8 cellular contexts compared by ENCODE assay signal in the genomic region with DNA sequence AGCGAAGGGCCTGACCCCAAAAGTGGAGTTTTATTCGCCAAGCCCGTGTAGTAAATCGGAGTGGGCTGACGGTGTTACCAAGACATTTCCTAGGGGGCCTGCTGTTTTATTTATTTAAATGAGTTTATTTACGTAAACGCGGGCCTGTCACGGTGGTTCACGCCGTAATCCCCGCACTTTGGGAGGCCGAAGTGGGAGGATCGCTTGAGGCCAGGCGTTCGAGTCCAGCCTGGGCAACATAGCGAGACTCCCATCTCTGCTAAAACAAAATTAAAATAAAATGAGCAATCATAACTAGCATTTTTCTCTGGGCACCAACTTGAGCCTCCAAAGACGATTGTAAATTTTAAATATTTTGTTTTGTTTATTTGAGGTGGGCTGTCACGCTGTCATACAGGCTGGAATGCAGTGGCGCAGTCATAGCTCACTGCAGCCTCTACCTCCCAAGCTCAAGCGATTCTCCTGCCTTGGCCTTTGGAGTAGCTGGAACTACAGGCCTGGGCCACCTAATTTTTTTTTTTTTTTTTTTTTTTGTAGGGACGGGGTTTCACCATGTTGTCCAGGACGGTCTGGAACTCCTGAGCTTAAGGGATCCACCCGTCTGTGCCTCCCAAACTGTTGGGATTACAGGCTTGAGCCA. TPM values are rescaled to one million over a fixed set of nuclear protein-coding genes. Genes with fewer than 3 reads are reported as not detected.
DNase-seq lines count a peak whose midpoint lies in the region; ATAC-seq and TF ChIP-seq lines count a peak whose summit lies in the region.

No MANE protein-coding gene starts in this region.

- H3K27ac Mint-ChIP-seq in stimulated activated naive CD8-positive, alpha-beta T cell treated with anti-CD3 and anti-CD28 coated beads, Interleukin-15, Interleukin-2, amounts not matched to agents 100 ng/mL and 50 ng/mL, for 24 hours: peak overlapping the region; percentile 97
- H3K27ac Mint-ChIP-seq in MCF 10A (ENCODE audit: low read depth, unreplicated experiment): peak overlapping the region; percentile 86

- H3K9me3 ChIP-seq in aorta (ENCODE audit: control insufficient read depth, low read length): no peaks in the 10 kb centered on the region

- peak overlapping the region; percentile 56 for H3K23ac ChIP-seq in mesendoderm (ENCODE audit: low read length)

- BruUV-seq in MCF 10A (replicated peaks; lab: Mats Ljungman, UMichigan): TSS peak; percentile 19

- H2BK15ac ChIP-seq in mesendoderm (replicated peaks; ENCODE audit: low read depth): no peak overlapping the region

- H3K36me3 Mint-ChIP-seq in stimulated activated naive CD8-positive, alpha-beta T cell treated with anti-CD3 and anti-CD28 coated beads, Interleukin-15, Interleukin-2, amounts not matched to agents 100 ng/mL and 50 ng/mL, for 24 hours (ENCODE audit: low read depth): peaks cover 59% of the 10 kb centered on the region
- peaks cover 52% of the 10 kb centered on the region for H3K36me3 Mint-ChIP-seq in MCF 10A (ENCODE audit: insufficient read depth, unreplicated experiment)

- H3K4me3 Mint-ChIP-seq in stimulated activated naive CD8-positive, alpha-beta T cell treated with anti-CD3 and anti-CD28 coated beads, Interleukin-15, Interleukin-2, amounts not matched to agents 100 ng/mL and 50 ng/mL, for 24 hours: peak overlapping the region; percentile 92
- peak overlapping the region; percentile 85 for H3K4me3 Mint-ChIP-seq in MCF 10A (ENCODE audit: unreplicated experiment)

- peak overlapping the region; percentile 97 for H3K9ac ChIP-seq in mesendoderm (ENCODE audit: low read length)

- no peaks in the 10 kb centered on the region for H3K9me3 Mint-ChIP-seq in stimulated activated naive CD8-positive, alpha-beta T cell treated with anti-CD3 and anti-CD28 coated beads, Interleukin-15, Interleukin-2, amounts not matched to agents 100 ng/mL and 50 ng/mL, for 24 hours
- H3K9me3 Mint-ChIP-seq in MCF 10A (ENCODE audit: unreplicated experiment): no peaks in the 10 kb centered on the region

- peaks cover 55% of the 10 kb centered on the region for H3K4me1 Mint-ChIP-seq in stimulated activated naive CD8-positive, alpha-beta T cell treated with anti-CD3 and anti-CD28 coated beads, Interleukin-15, Interleukin-2, amounts not matched to agents 100 ng/mL and 50 ng/mL, for 24 hours (ENCODE audit: low read depth)
- peaks cover 41% of the 10 kb centered on the region for H3K4me1 Mint-ChIP-seq in MCF 10A (ENCODE audit: insufficient read depth, unreplicated experiment)

- WGBS in mesendoderm (ENCODE audit: extremely low coverage, insufficient coverage, low lambda C conversion rate): no CpG with 5 or more reads among the region's 24 CpGs
- WGBS in aorta, 2 donors: 32 to 33% methylated on average over 24 of the region's 24 CpGs

- peaks cover 3% of the 10 kb centered on the region for H3K4me1 ChIP-seq in mesendoderm (ENCODE audit: control insufficient read depth, low read depth, low read length)
- peaks cover 0 to 3% of the 10 kb centered on the region in 2 donors for H3K4me1 ChIP-seq in aorta (ENCODE audit: control insufficient read depth in 1 of 2, insufficient read depth in 2 of 2, low read length in 2 of 2)

- H3K79me2 ChIP-seq in mesendoderm (ENCODE audit: control insufficient read depth, insufficient read depth, low read length): peaks cover 35% of the 10 kb centered on the region

- H3K4me3 ChIP-seq in mesendoderm (ENCODE audit: low read length) (peak overlapping the region; percentile 97), aorta (ENCODE audit: low read length in 2 of 2) (peak overlapping the region; percentile 52 to 89)

- peak overlapping the region; percentile 54 for H3K4me2 ChIP-seq in mesendoderm (ENCODE audit: low read length)

- peak overlapping the region; percentile 95 for H3K56ac ChIP-seq in mesendoderm (ENCODE audit: low read length)

- no peak overlapping the region for H4K5ac ChIP-seq in mesendoderm (ENCODE audit: low read length)

- no peak overlapping the region for H4K8ac ChIP-seq in mesendoderm (ENCODE audit: low read depth, low read length)

- H3K79me1 ChIP-seq in mesendoderm (ENCODE audit: low read length): peaks cover 26% of the 10 kb centered on the region

- no peak overlapping the region for H2BK5ac ChIP-seq in mesendoderm (ENCODE audit: low read length)

- intact Hi-C loops in MCF 10A (cut with micrococcal nuclease) (loop anchor here (2.0 kb wide), 1 partner anchor 55 kb away; a partner anchor contains a TSS), aorta (cut with DNase I) (no loop called here)

- H2AK5ac ChIP-seq in mesendoderm (ENCODE audit: low read length): no peak overlapping the region

- no peak for ATAC-seq in stimulated activated naive CD8-positive, alpha-beta T cell treated with anti-CD3 and anti-CD28 coated beads, Interleukin-15, Interleukin-2, amounts not matched to agents 100 U/mL and 50 U/mL, for 24 hours
- ATAC-seq in aorta (ENCODE audit: low FRiP score) (no peak), HG03196 (IDR thresholded peaks at IDR 0.05; ENCODE audit: unreplicated experiment) (no peak)

- H3K27ac ChIP-seq in mesendoderm (ENCODE audit: low read depth, low read length) (peak overlapping the region; percentile 67), aorta (ENCODE audit: low read depth in 1 of 2, low read length in 2 of 2) (peak overlapping the region; percentile 34 to 65)

- POLR2A ChIA-PET in MCF 10A (lab: Yijun Ruan, JAX): interaction anchor here (0.7 to 5.0 kb wide), 20 partner anchors 10 to 1693 kb away, joined by 3 to 55 read pairs (median 8); a partner anchor contains a TSS

- H3K27me3 Mint-ChIP-seq in stimulated activated naive CD8-positive, alpha-beta T cell treated with anti-CD3 and anti-CD28 coated beads, Interleukin-15, Interleukin-2, amounts not matched to agents 100 ng/mL and 50 ng/mL, for 24 hours: no peaks in the 10 kb centered on the region
- H3K27me3 Mint-ChIP-seq in MCF 10A (ENCODE audit: insufficient read depth, unreplicated experiment): no peaks in the 10 kb centered on the region

- no peak for TF ChIP-seq CTCF in MCF 10A (IDR thresholded peaks at IDR 0.05; ENCODE audit: unreplicated experiment)

- DNase-seq in stimulated activated naive CD8-positive, alpha-beta T cell treated with anti-CD3 and anti-CD28 coated beads, Interleukin-15, Interleukin-2, amounts not matched to agents 100 U/mL and 50 U/mL, for 24 hours: no peak
- DNase-seq in MCF 10A (ENCODE audit: unreplicated experiment) (no peak), mesendoderm (peak; percentile 21), aorta (no peak), HuH-7 (ENCODE audit: low spot score) (no peak), inferior parietal cortex (ENCODE audit: extremely low spot score) (no peak)

- no peak overlapping the region for H2BK120ac ChIP-seq in mesendoderm (ENCODE audit: low read depth, low read length)

- CTCF ChIA-PET in MCF 10A (lab: Yijun Ruan, JAX): interaction anchor here (0.6 kb wide), 3 partner anchors 199 to 414 kb away, joined by 3 read pairs; no protein-coding TSS in a partner anchor

- H3K36me3 ChIP-seq in mesendoderm (ENCODE audit: control insufficient read depth, insufficient read depth, low read length) (peaks cover 11% of the 10 kb centered on the region), aorta (ENCODE audit: control insufficient read depth in 1 of 2, insufficient read depth in 2 of 2, low read length in 1 of 2) (peaks cover 3 to 10% of the 10 kb centered on the region in 2 donors)

- H3K4ac ChIP-seq in mesendoderm (ENCODE audit: low read depth, low read length): peak overlapping the region; percentile 94

- H3K18ac ChIP-seq in mesendoderm (ENCODE audit: low read length): peak overlapping the region; percentile 35

- H3K27me3 ChIP-seq in mesendoderm (ENCODE audit: insufficient read depth, low read length, poor library complexity) (no peaks in the 10 kb centered on the region), aorta (ENCODE audit: control insufficient read depth in 1 of 2, insufficient read depth in 2 of 2, low read length in 1 of 2) (no peaks in the 10 kb centered on the region)

RNA-seq across cellular contexts. Expression of a gene that starts 1.0 kb away (rescaled TPM):
- 85.2 and 89.9 TPM in 2 replicates for total RNA-seq in MCF 10A (2022)
- 34.9 TPM for polyA plus RNA-seq in mesendoderm (2013, experiment 1 of 2)
- 35.4 TPM for polyA plus RNA-seq in mesendoderm (2013, experiment 2 of 2)
- total RNA-seq in aorta: 10 to 100 TPM; 78.9 to 93.1 TPM
- polyA plus RNA-seq in aorta: 10 to 100 TPM; 47.7 to 52.3 TPM

RNA-seq across cellular contexts. Expression of a gene that starts 7.5 kb away (rescaled TPM):
- 6.1 and 7.4 TPM in 2 replicates for total RNA-seq in MCF 10A (2022)
- polyA plus RNA-seq in mesendoderm (2013, experiment 1 of 2): 3.8 TPM
- 3.8 TPM for polyA plus RNA-seq in mesendoderm (2013, experiment 2 of 2)
- 1 to 10 TPM; 3.0 to 5.9 TPM for total RNA-seq in aorta
- polyA plus RNA-seq in aorta: 1 to 10 TPM; 2.3 to 3.2 TPM

RNA-seq across cellular contexts. Expression of a gene that starts 38.7 kb away (rescaled TPM):
- total RNA-seq in MCF 10A (2022) (0.70 and 0.96 TPM in 2 replicates), aorta (1 to 10 TPM in 1 of 2 donors, under 1 TPM in 1; 0.52 to 1.7 TPM)
- polyA plus RNA-seq in mesendoderm (2013, experiment 1 of 2): 0.04 TPM
- not detected for polyA plus RNA-seq in mesendoderm (2013, experiment 2 of 2)
- 1 to 10 TPM in 1 of 2 donors, under 1 TPM in 1; 0.63 to 1.3 TPM for polyA plus RNA-seq in aorta

RNA-seq across cellular contexts. Expression of a gene that starts 54.9 kb away (rescaled TPM):
- total RNA-seq in MCF 10A (2022) (13.6 and 16.2 TPM in 2 replicates), aorta (1 to 10 TPM; 7.8 to 8.9 TPM)
- polyA plus RNA-seq in mesendoderm (2013, experiment 1 of 2): 8.6 TPM
- 8.9 TPM for polyA plus RNA-seq in mesendoderm (2013, experiment 2 of 2)
- 1 to 10 TPM; 2.1 to 4.1 TPM for polyA plus RNA-seq in aorta

RNA-seq across cellular contexts. Expression of a gene that starts 57.4 kb away (rescaled TPM):
- total RNA-seq in MCF 10A (2022) (17.6 and 20.9 TPM in 2 replicates), aorta (10 to 100 TPM; 16.2 to 22.5 TPM)
- polyA plus RNA-seq in mesendoderm (2013, experiment 1 of 2): 8.0 TPM
- polyA plus RNA-seq in mesendoderm (2013, experiment 2 of 2): 8.3 TPM
- 1 to 10 TPM; 2.1 to 7.4 TPM for polyA plus RNA-seq in aorta
